26 cellular contexts compared by ENCODE assay signal in the genomic region with DNA sequence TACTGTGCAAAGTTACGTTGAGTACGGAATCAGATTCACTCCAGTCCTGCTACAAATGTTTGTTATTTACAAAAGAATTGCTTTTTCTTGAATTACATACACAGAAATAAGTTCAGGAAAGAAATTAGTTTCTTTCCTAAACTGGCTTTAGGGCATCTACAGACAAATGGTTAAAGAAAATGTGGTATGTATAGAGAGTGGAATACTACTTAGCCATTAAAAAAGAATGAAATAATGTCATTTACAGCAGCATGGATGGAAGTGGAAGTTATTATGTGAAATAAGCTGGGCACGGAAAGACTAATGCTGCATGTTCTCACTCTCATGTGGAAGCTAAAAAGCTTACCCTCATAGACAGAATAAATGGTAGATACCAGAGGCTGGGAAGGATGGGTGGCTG.
"Had no signal": no experiment of that assay in that cellular context is flagged by ENCODE, and none has a peak within 500 bp of the region (broad histone marks: within the 10 kb centered on the region; RNA-seq: fewer than 3 reads in every experiment).

No MANE protein-coding gene starts in this region.

- H3K4me3 Mint-ChIP-seq: activated CD4-positive, alpha-beta memory T cell treated with anti-CD3 and anti-CD28 coated beads for 36 hours; activated CD4-positive, alpha-beta T cell treated with anti-CD3 and anti-CD28 coated beads, Interleukin-2, amount 10 ng/mL, durations not matched to agents 7 days and 5 days; activated naive CD4-positive, alpha-beta T cell treated with anti-CD3 and anti-CD28 coated beads for 36 hours; activated T-cell treated with anti-CD3 and anti-CD28 coated beads, Interleukin-2, amount 50 U/mL, for 24 hours; activated T-helper 1 cell treated with anti-CD3 and anti-CD28 coated beads, Interleukin-12 subunit alpha, Interleukin-12 subunit beta, Interleukin-2, Interleukin-4 antibody, amounts not matched to agents 30 ng/mL and 10 ng/mL and 1 ng/mL, durations not matched to agents 14 hours and 24 hours and 36 hours; T-helper 1 cell treated with Interleukin-12 subunit alpha and Interleukin-12 subunit beta and Interleukin-4 antibody, amounts not matched to agents 30 μg/mL and 1 μg/mL, for 36 hours; T-helper 2 cell treated with Interferon-gamma antibody and Interleukin-4, amounts not matched to agents 5 μg/mL and 100 μg/mL, for 36 hours had no signal

- H3K4me1 ChIP-seq: breast epithelium had no signal

- H3K27ac ChIP-seq: breast epithelium, PC-9, RWPE1 had no signal

- H3K4me2 ChIP-seq: PC-9 had no signal

- H3K4me3 ChIP-seq: breast epithelium, PC-9 had no signal

- H2AFZ ChIP-seq: PC-9 had no signal

- H3K9me3 Mint-ChIP-seq: activated CD4-positive, alpha-beta memory T cell treated with anti-CD3 and anti-CD28 coated beads for 36 hours; activated CD4-positive, alpha-beta T cell treated with anti-CD3 and anti-CD28 coated beads, Interleukin-2, amount 10 ng/mL, durations not matched to agents 7 days and 5 days; activated naive CD4-positive, alpha-beta T cell treated with anti-CD3 and anti-CD28 coated beads for 36 hours; activated T-cell treated with anti-CD3 and anti-CD28 coated beads, Interleukin-2, amount 50 U/mL, for 24 hours; activated T-helper 1 cell treated with anti-CD3 and anti-CD28 coated beads, Interleukin-12 subunit alpha, Interleukin-12 subunit beta, Interleukin-2, Interleukin-4 antibody, amounts not matched to agents 30 ng/mL and 10 ng/mL and 1 ng/mL, durations not matched to agents 14 hours and 24 hours and 36 hours; T-helper 1 cell treated with Interleukin-12 subunit alpha and Interleukin-12 subunit beta and Interleukin-4 antibody, amounts not matched to agents 30 μg/mL and 1 μg/mL, for 36 hours; T-helper 2 cell treated with Interferon-gamma antibody and Interleukin-4, amounts not matched to agents 5 μg/mL and 100 μg/mL, for 36 hours had no signal

- H3K27me3 Mint-ChIP-seq: activated CD4-positive, alpha-beta memory T cell treated with anti-CD3 and anti-CD28 coated beads for 36 hours; activated CD4-positive, alpha-beta T cell treated with anti-CD3 and anti-CD28 coated beads, Interleukin-2, amount 10 ng/mL, durations not matched to agents 7 days and 5 days; activated T-cell treated with anti-CD3 and anti-CD28 coated beads, Interleukin-2, amount 50 U/mL, for 24 hours had no signal

- H3K9me3 ChIP-seq: breast epithelium had no signal

- H3K27ac Mint-ChIP-seq: activated CD4-positive, alpha-beta memory T cell treated with anti-CD3 and anti-CD28 coated beads for 36 hours; activated CD4-positive, alpha-beta T cell treated with anti-CD3 and anti-CD28 coated beads, Interleukin-2, amount 10 ng/mL, durations not matched to agents 7 days and 5 days; activated naive CD4-positive, alpha-beta T cell treated with anti-CD3 and anti-CD28 coated beads, Interleukin-2, amount 50 U/mL, for 72 hours; activated T-cell treated with anti-CD3 and anti-CD28 coated beads, Interleukin-2, amount 50 U/mL, for 24 hours; activated T-helper 1 cell treated with anti-CD3 and anti-CD28 coated beads, Interleukin-12 subunit alpha, Interleukin-12 subunit beta, Interleukin-2, Interleukin-4 antibody, amounts not matched to agents 30 ng/mL and 10 ng/mL and 1 ng/mL, durations not matched to agents 14 hours and 24 hours and 36 hours; T-helper 1 cell treated with Interleukin-12 subunit alpha and Interleukin-12 subunit beta and Interleukin-4 antibody, amounts not matched to agents 30 μg/mL and 1 μg/mL, for 36 hours; T-helper 2 cell treated with Interferon-gamma antibody and Interleukin-4, amounts not matched to agents 5 μg/mL and 100 μg/mL, for 36 hours had no signal

- DNase-seq: activated CD4-positive, alpha-beta memory T cell treated with anti-CD3 and anti-CD28 coated beads for 36 hours; activated CD4-positive, alpha-beta T cell treated with anti-CD3 and anti-CD28 coated beads, Interleukin-2, amount 10 ng/mL, durations not matched to agents 7 days and 5 days; activated gamma-delta T cell treated with Interleukin-2 at 50 U/mL for 16 hours; activated naive CD4-positive, alpha-beta T cell treated with anti-CD3 and anti-CD28 coated beads for 36 hours; activated T-cell treated with anti-CD3 and anti-CD28 coated beads, Interleukin-2, amount 50 U/mL, for 24 hours; amniotic stem cell; aorta; KG1; MM.1S; MV-4-11; NCI-H1092; NCI-H1436 treated with DMSO at 0.1 percent for 48 hours; NCI-H1694 treated with DMSO at 0.1 percent for 48 hours; NCI-H2029; NCI-H510A; NCI-H526; NCI-H748 treated with DMSO at 0.1 percent for 48 hours; PC-9; SIG-M5 had no signal

- H3K27me3 ChIP-seq: breast epithelium had no signal

- H3K36me3 ChIP-seq: breast epithelium had no signal

- ATAC-seq: activated naive CD4-positive, alpha-beta T cell treated with anti-CD3 and anti-CD28 coated beads, Interleukin-2, amount 50 U/mL, for 72 hours; Right ventricle myocardium inferior had no signal
